Comparison of ENCODE assay signal across 8 cellular contexts in genomic region chr1:23568608-23569383, GRCh38. TPM values are rescaled to one million over a fixed set of nuclear protein-coding genes. Genes with fewer than 3 reads are reported as not detected.
DNase-seq lines count a peak whose midpoint lies in the region; ATAC-seq, FAIRE-seq and TF ChIP-seq lines count a peak whose summit lies in the region.

No MANE protein-coding gene starts in this region.

- WGBS in HUES64, result 24% methylated on average over 16 of the region's 16 CpGs
- WGBS in adrenal gland, 4 donors, result 48 to 56% (median 53%) methylated on average over 15 to 16 of the region's 16 CpGs

- peaks cover 25% of the 10 kb centered on the region for H3K4me1 ChIP-seq in HUES64 (ENCODE audit: insufficient read depth, low read length)
- peaks cover 0 to 16% of the 10 kb centered on the region in 2 donors for H3K4me1 ChIP-seq in adrenal gland (replicated peaks in 1 of 2)
- H3K4me1 ChIP-seq in keratinocyte (ENCODE audit: control insufficient read depth, extremely low read depth, insufficient read depth, low read length), result no peaks in the 10 kb centered on the region
- peaks cover 5% of the 10 kb centered on the region for H3K4me1 ChIP-seq in Karpas-422 (ENCODE audit: low read length)

- ATAC-seq in stimulated activated effector memory CD8-positive, alpha-beta T cell treated with anti-CD3 and anti-CD28 coated beads, Interleukin-12 subunit alpha, Interleukin-12 subunit beta, amount 100 ng/mL, for 72 hours, result no peak
- ATAC-seq in GM18868 (IDR thresholded peaks at IDR 0.05; ENCODE audit: unreplicated experiment), result no peak
- no peak for ATAC-seq in GM18520 (IDR thresholded peaks at IDR 0.05; ENCODE audit: unreplicated experiment)

- H3K9me3 Mint-ChIP-seq in stimulated activated effector memory CD8-positive, alpha-beta T cell treated with anti-CD3 and anti-CD28 coated beads, Interleukin-12 subunit alpha, Interleukin-12 subunit beta, amount 100 ng/mL, for 72 hours, result no peaks in the 10 kb centered on the region

- no peak overlapping the region for H3K27ac Mint-ChIP-seq in stimulated activated effector memory CD8-positive, alpha-beta T cell treated with anti-CD3 and anti-CD28 coated beads, Interleukin-12 subunit alpha, Interleukin-12 subunit beta, amount 100 ng/mL, for 72 hours

- no peak for FAIRE-seq in keratinocyte (lab: Jason Lieb, UNC)

- TF ChIP-seq CTCF in adrenal gland (IDR thresholded peaks at IDR 0.05) (no peak), keratinocyte (optimal IDR thresholded peaks at IDR 0.05 in 1 of 3, IDR thresholded peaks at IDR 0.05 in 1 of 3, conservative IDR thresholded peaks at IDR 0.05 in 1 of 3; ENCODE audit: extremely low read depth in 1 of 3, insufficient read depth in 2 of 3, low read length in 3 of 3) (no peak)

- H3K4me3 ChIP-seq in HUES64 (ENCODE audit: low read length), result peak overlapping the region; percentile 57
- H3K4me3 ChIP-seq in adrenal gland, result peak overlapping the region in 1 of 4 donors; percentile 71
- peak overlapping the region in 2 of 3 experiments; percentile 22 to 34 for H3K4me3 ChIP-seq in keratinocyte (ENCODE audit: control insufficient read depth in 2 of 3, extremely low read depth in 1 of 3, insufficient read depth in 2 of 3, low read depth in 1 of 3, low read length in 3 of 3)
- no peak overlapping the region for H3K4me3 ChIP-seq in Karpas-422 (ENCODE audit: low read length)

- H3K27ac ChIP-seq in HUES64 (ENCODE audit: low read depth, low read length), result peak overlapping the region; percentile 78
- peak overlapping the region in 4 of 5 donors; percentile 40 to 85 (median 60) for H3K27ac ChIP-seq in adrenal gland
- no peak overlapping the region for H3K27ac ChIP-seq in keratinocyte (ENCODE audit: control insufficient read depth, insufficient read depth, low read length)
- no peak overlapping the region for H3K27ac ChIP-seq in Karpas-422 (ENCODE audit: low read length)

- H3K9me1 ChIP-seq in keratinocyte (ENCODE audit: control insufficient read depth, extremely low read depth, insufficient read depth, low read length), result no peaks in the 10 kb centered on the region

- peaks cover 8% of the 10 kb centered on the region for H3K4me1 Mint-ChIP-seq in stimulated activated effector memory CD8-positive, alpha-beta T cell treated with anti-CD3 and anti-CD28 coated beads, Interleukin-12 subunit alpha, Interleukin-12 subunit beta, amount 100 ng/mL, for 72 hours

- no peaks in the 10 kb centered on the region for H3K36me3 ChIP-seq in HUES64 (ENCODE audit: insufficient read depth, low read length)
- no peaks in the 10 kb centered on the region for H3K36me3 ChIP-seq in adrenal gland (replicated peaks in 1 of 2)
- no peaks in the 10 kb centered on the region for H3K36me3 ChIP-seq in keratinocyte (ENCODE audit: control insufficient read depth in 2 of 2, extremely low read depth in 1 of 2, insufficient read depth in 2 of 2, low read length in 2 of 2)
- no peaks in the 10 kb centered on the region for H3K36me3 ChIP-seq in Karpas-422 (ENCODE audit: insufficient read depth, low read length)

- TF ChIP-seq POLR2A in adrenal gland (IDR thresholded peaks at IDR 0.05), result no peak

- H3K9ac ChIP-seq in HUES64 (ENCODE audit: low read depth, low read length) (peak overlapping the region; percentile 73), keratinocyte (ENCODE audit: control insufficient read depth, extremely low read depth, insufficient read depth, low read length) (peak overlapping the region; percentile 52), Karpas-422 (ENCODE audit: low read length) (no peak overlapping the region)

- H3K4me2 ChIP-seq in keratinocyte (ENCODE audit: control insufficient read depth, extremely low read depth, insufficient read depth, low read depth, low read length) (peak overlapping the region; percentile 74), Karpas-422 (ENCODE audit: low read depth, low read length, poor library complexity, severe bottlenecking) (no peak overlapping the region)

- H2AFZ ChIP-seq in keratinocyte (ENCODE audit: control insufficient read depth, low read length) (peak overlapping the region; percentile 15), Karpas-422 (ENCODE audit: low read length) (no peak overlapping the region)

- dilution Hi-C loops in keratinocyte (cut with MboI; ENCODE audit: extremely low pct_ligation_motif_present, low sequenced_read_pairs), result no loop called here

- no peaks in the 10 kb centered on the region for H4K20me1 ChIP-seq in keratinocyte (ENCODE audit: control insufficient read depth, extremely low read depth, insufficient read depth, low read length)
- H4K20me1 ChIP-seq in Karpas-422 (ENCODE audit: insufficient read depth, low read depth, low read length), result no peaks in the 10 kb centered on the region

- H3K79me2 ChIP-seq in keratinocyte (ENCODE audit: control insufficient read depth, insufficient read depth, low read length), result no peaks in the 10 kb centered on the region
- H3K79me2 ChIP-seq in Karpas-422 (ENCODE audit: low read length), result no peaks in the 10 kb centered on the region

- DNase-seq in adrenal gland (no peak), keratinocyte (ENCODE audit: low read depth, low spot score) (no peak), Karpas-422 (no peak), EL (no peak)
- no peak for DNase-seq in stimulated activated effector memory CD8-positive, alpha-beta T cell treated with anti-CD3 and anti-CD28 coated beads, Interleukin-12 subunit alpha, Interleukin-12 subunit beta, amount 100 ng/mL, for 72 hours (ENCODE audit: low spot score in 2 of 2)

- intact Hi-C loops in adrenal gland (cut with DNase I), result no loop called here

- no peaks in the 10 kb centered on the region for H3K9me3 ChIP-seq in HUES64 (ENCODE audit: insufficient read depth, low read depth, low read length)
- H3K9me3 ChIP-seq in adrenal gland (replicated peaks in 1 of 3), result no peaks in the 10 kb centered on the region
- no peaks in the 10 kb centered on the region for H3K9me3 ChIP-seq in keratinocyte (ENCODE audit: control insufficient read depth, low read depth, low read length)
- no peaks in the 10 kb centered on the region for H3K9me3 ChIP-seq in Karpas-422 (ENCODE audit: low read length)

- peaks cover 8% of the 10 kb centered on the region; the same call in 1 of the 2 replicates for H3K27me3 ChIP-seq in HUES64 (ENCODE audit: insufficient read depth, low read length)
- no peaks in the 10 kb centered on the region for H3K27me3 ChIP-seq in adrenal gland
- H3K27me3 ChIP-seq in keratinocyte (ENCODE audit: control insufficient read depth, extremely low read depth, insufficient read depth, low read length), result peaks cover 13% of the 10 kb centered on the region
- H3K27me3 ChIP-seq in Karpas-422 (ENCODE audit: low read length), result no peaks in the 10 kb centered on the region

- H3K9me2 ChIP-seq in Karpas-422 (replicated peaks; ENCODE audit: insufficient read depth, low read length), result no peaks in the 10 kb centered on the region

- peak overlapping the region; percentile 62 for H3K4me3 Mint-ChIP-seq in stimulated activated effector memory CD8-positive, alpha-beta T cell treated with anti-CD3 and anti-CD28 coated beads, Interleukin-12 subunit alpha, Interleukin-12 subunit beta, amount 100 ng/mL, for 72 hours

- no peaks in the 10 kb centered on the region for H3K36me3 Mint-ChIP-seq in stimulated activated effector memory CD8-positive, alpha-beta T cell treated with anti-CD3 and anti-CD28 coated beads, Interleukin-12 subunit alpha, Interleukin-12 subunit beta, amount 100 ng/mL, for 72 hours

RNA-seq across cellular contexts. Expression of gene ID3, which starts 9.5 kb away (rescaled TPM):
- polyA plus RNA-seq in HUES64 (2013, experiment 1 of 2), result 311 TPM
- 399 TPM for polyA plus RNA-seq in HUES64 (2013, experiment 2 of 2)
- total RNA-seq in adrenal gland, result 100 to 1,000 TPM in 5 of 8 donors, 10 to 100 TPM in 3; 55.3 to 213 (median 118) TPM
- 100 to 1,000 TPM in 2 of 3 donors, 10 to 100 TPM in 1; 28.8 to 133 (median 114) TPM for polyA plus RNA-seq in adrenal gland
- polyA plus RNA-seq in keratinocyte, result 12.7 to 62.4 TPM (median 38.0 TPM) in 3 replicates
- polyA plus RNA-seq in keratinocyte (2011; ENCODE audit: low read depth), result 81.8 TPM
- 40.0 and 63.5 TPM in 2 replicates for polyA plus RNA-seq in keratinocyte (2011; cell fraction: cytosol; rRNA removed)
- 90.9 and 100.0 TPM in 2 replicates for polyA plus RNA-seq in keratinocyte (2011; cell fraction: nucleus; rRNA removed)
- polyA plus RNA-seq in keratinocyte (2012; ENCODE audit: low replicate concordance), result 15.2 and 117 TPM in 2 replicates
- polyA minus RNA-seq in keratinocyte, result 16.4 to 32.4 TPM (median 23.3 TPM) in 3 replicates
- polyA minus RNA-seq in keratinocyte (2011; cell fraction: cytosol; rRNA and poly(A)+ RNA removed), result 81.9 TPM
- polyA minus RNA-seq in keratinocyte (2011; cell fraction: nucleus; rRNA and poly(A)+ RNA removed), result 41.0 and 43.1 TPM in 2 replicates
- 32.0 and 33.0 TPM in 2 replicates for total RNA-seq in Karpas-422 (2014; rRNA removed; shearing (Covaris generic); ENCODE audit: low replicate concordance)

RNA-seq across cellular contexts. Expression of gene E2F2, which starts 37.8 kb away (rescaled TPM):
- polyA plus RNA-seq in HUES64 (2013, experiment 1 of 2), result 3.0 TPM
- 4.2 TPM for polyA plus RNA-seq in HUES64 (2013, experiment 2 of 2)
- under 1 TPM in 7 of 8 donors, not detected in 1; 0.12 to 0.88 (median 0.45) TPM for total RNA-seq in adrenal gland
- polyA plus RNA-seq in adrenal gland (under 1 TPM; 0.07 to 0.35 (median 0.16) TPM), keratinocyte (0.05 to 0.12 TPM (median 0.06 TPM) in 3 replicates)
- polyA plus RNA-seq in keratinocyte (2011; ENCODE audit: low read depth), result 0.10 TPM
- 0.03 and 0.06 TPM in 2 replicates for polyA plus RNA-seq in keratinocyte (2011; cell fraction: cytosol; rRNA removed)
- polyA plus RNA-seq in keratinocyte (2011; cell fraction: nucleus; rRNA removed), result 0.13 TPM in 2 replicates
- polyA plus RNA-seq in keratinocyte (2012; ENCODE audit: low replicate concordance), result 0.20 and 0.23 TPM in 2 replicates
- 0.10 to 1.4 TPM (median 0.20 TPM) in 3 replicates for polyA minus RNA-seq in keratinocyte
- 0.77 TPM for polyA minus RNA-seq in keratinocyte (2011; cell fraction: cytosol; rRNA and poly(A)+ RNA removed)
- polyA minus RNA-seq in keratinocyte (2011; cell fraction: nucleus; rRNA and poly(A)+ RNA removed), result 0.11 and 0.16 TPM in 2 replicates
- total RNA-seq in Karpas-422 (2014; rRNA removed; shearing (Covaris generic); ENCODE audit: low replicate concordance), result 6.6 and 8.0 TPM in 2 replicates

Comparison
In these comparisons a context has a peak if more than half of its experiments do, and no peak if none do; other contexts are left out.
1. H3K27ac ChIP-seq: peak in HUES64 (single experiment) and adrenal gland (4 of 5); none in keratinocyte (single experiment) and Karpas-422 (single experiment).